In the genomic region with DNA sequence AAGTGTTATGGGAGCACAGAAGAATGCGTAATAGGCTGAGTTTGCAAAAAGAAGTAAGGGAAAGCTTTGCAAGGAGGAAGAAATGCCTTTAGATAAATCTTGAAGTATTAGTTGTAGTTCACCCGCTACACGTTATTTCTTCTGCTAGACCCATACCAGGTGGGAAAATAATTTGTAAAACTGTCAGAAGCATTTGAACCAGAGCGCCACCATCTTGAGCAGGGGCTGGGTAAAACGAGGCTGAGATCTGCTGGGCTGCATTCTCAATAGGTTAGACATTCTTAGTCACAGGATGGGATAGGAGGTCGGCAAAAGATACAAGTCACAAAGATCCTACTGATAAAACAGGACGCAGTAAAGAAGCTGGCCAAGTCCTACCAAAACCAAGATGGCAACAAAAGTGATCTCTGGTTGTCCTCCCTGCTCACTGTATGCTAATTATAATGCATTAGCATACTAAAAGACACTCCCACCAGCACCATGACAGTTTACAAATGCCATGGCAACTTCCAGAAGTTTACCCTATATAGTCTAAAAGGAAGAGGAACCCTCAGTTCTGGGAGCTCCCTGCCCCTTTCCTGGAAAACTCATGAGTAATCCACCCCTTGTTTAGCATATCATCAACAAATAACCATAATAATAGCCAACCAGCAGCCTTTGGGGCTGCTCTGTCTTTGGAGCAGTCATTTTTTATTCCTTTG, we compare ENCODE assay signal across 1 cellular context.
TF ChIP-seq lines count a peak whose summit lies in the region.

No MANE protein-coding gene starts in this region.

TF ChIP-seq in K562, 482 proteins besides CTCF, POLR2A, EP300 and RAD21 (continued from another document and continues in another):
- TF ChIP-seq RFX1 (IDR thresholded peaks at IDR 0.05) (peak; percentile 90), MEF2D (tag; conservative IDR thresholded peaks at IDR 0.05; ENCODE audit: low read depth) (peak; percentile 97), ZNF696 (CRISPR knock-in tag; conservative IDR thresholded peaks at IDR 0.05) (no peak), STAT5B (CRISPR knock-in tag; IDR thresholded peaks at IDR 0.05) (peak; percentile 74; the same call in 1 of the 2 replicates), POLR2AphosphoS2 (IDR thresholded peaks at IDR 0.05; ENCODE audit: low read length) (no peak), BCOR (IDR thresholded peaks at IDR 0.05) (no peak), RNF2 (IDR thresholded peaks at IDR 0.05) (no peak), SP1 (CRISPR knock-in tag; IDR thresholded peaks at IDR 0.05) (no peak), FOXA1 (IDR thresholded peaks at IDR 0.05; ENCODE audit: borderline replicate concordance) (no peak), SAFB (IDR thresholded peaks at IDR 0.05; ENCODE audit: borderline replicate concordance, low read depth, low read length) (no peak), KLF16 (IDR thresholded peaks at IDR 0.05) (no peak), ZFX (CRISPR knock-in tag; IDR thresholded peaks at IDR 0.05) (no peak), KHSRP (IDR thresholded peaks at IDR 0.05) (no peak), HOXB6 (CRISPR knock-in tag; IDR thresholded peaks at IDR 0.05; ENCODE audit: borderline replicate concordance) (no peak), CBFB (CRISPR knock-in tag; IDR thresholded peaks at IDR 0.05) (no peak), ELF4 (CRISPR knock-in tag; IDR thresholded peaks at IDR 0.05) (peak; percentile 25; the same call in 1 of the 2 replicates), COPS2 (conservative IDR thresholded peaks at IDR 0.05) (no peak), KDM5B (IDR thresholded peaks at IDR 0.05; ENCODE audit: insufficient replicate concordance, low read depth, low read length) (no peak), NBN (IDR thresholded peaks at IDR 0.05; ENCODE audit: low read depth) (no peak), MAFK (IDR thresholded peaks at IDR 0.05; ENCODE audit: low read length) (no peak), EHMT2 (IDR thresholded peaks at IDR 0.05) (no peak), ZEB2 (IDR thresholded peaks at IDR 0.05) (no peak), POLR3A (IDR thresholded peaks at IDR 0.05; ENCODE audit: borderline replicate concordance, extremely low read depth, insufficient read depth, insufficient read length) (no peak), NCOA2 (IDR thresholded peaks at IDR 0.05; ENCODE audit: partially characterized antibody in 2 of 2) (no peak), SREBF2 (CRISPR knock-in tag; IDR thresholded peaks at IDR 0.05) (no peak), ZNF79 (CRISPR knock-in tag; IDR thresholded peaks at IDR 0.05; ENCODE audit: low read depth) (peak; percentile 80), C11orf30 (IDR thresholded peaks at IDR 0.05; ENCODE audit: low read depth) (peak; percentile 39; the same call in 1 of the 2 replicates), ZNF717 (CRISPR knock-in tag; IDR thresholded peaks at IDR 0.05) (no peak), ZNF354B (CRISPR knock-in tag; IDR thresholded peaks at IDR 0.05) (no peak), MAFF (IDR thresholded peaks at IDR 0.05; ENCODE audit: low read length) (no peak), ZFPM2 (CRISPR knock-in tag; IDR thresholded peaks at IDR 0.05) (peak; percentile 70; the same call in 1 of the 2 replicates), RHOXF2B (CRISPR knock-in tag; conservative IDR thresholded peaks at IDR 0.05) (peak; percentile 89; the same call in 1 of the 2 replicates), JUND (IDR thresholded peaks at IDR 0.05; ENCODE audit: borderline replicate concordance, low read depth, low read length) (peak; percentile 65; the same call in 1 of the 2 replicates), JUND (tag; IDR thresholded peaks at IDR 0.05; ENCODE audit: borderline replicate concordance, low read depth, low read length) (peak; percentile 43; the same call in 1 of the 3 replicates), ZNF77 (CRISPR knock-in tag; IDR thresholded peaks at IDR 0.05) (no peak)
- TF ChIP-seq, protein P1, sequence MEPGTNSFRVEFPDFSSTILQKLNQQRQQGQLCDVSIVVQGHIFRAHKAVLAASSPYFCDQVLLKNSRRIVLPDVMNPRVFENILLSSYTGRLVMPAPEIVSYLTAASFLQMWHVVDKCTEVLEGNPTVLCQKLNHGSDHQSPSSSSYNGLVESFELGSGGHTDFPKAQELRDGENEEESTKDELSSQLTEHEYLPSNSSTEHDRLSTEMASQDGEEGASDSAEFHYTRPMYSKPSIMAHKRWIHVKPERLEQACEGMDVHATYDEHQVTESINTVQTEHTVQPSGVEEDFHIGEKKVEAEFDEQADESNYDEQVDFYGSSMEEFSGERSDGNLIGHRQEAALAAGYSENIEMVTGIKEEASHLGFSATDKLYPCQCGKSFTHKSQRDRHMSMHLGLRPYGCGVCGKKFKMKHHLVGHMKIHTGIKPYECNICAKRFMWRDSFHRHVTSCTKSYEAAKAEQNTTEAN (CRISPR knock-in tag; IDR thresholded peaks at IDR 0.05): no peak
- TF ChIP-seq, protein P2, sequence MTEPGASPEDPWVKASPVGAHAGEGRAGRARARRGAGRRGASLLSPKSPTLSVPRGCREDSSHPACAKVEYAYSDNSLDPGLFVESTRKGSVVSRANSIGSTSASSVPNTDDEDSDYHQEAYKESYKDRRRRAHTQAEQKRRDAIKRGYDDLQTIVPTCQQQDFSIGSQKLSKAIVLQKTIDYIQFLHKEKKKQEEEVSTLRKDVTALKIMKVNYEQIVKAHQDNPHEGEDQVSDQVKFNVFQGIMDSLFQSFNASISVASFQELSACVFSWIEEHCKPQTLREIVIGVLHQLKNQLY (CRISPR knock-in tag; conservative IDR thresholded peaks at IDR 0.05): no peak
- TF ChIP-seq, protein P3, sequence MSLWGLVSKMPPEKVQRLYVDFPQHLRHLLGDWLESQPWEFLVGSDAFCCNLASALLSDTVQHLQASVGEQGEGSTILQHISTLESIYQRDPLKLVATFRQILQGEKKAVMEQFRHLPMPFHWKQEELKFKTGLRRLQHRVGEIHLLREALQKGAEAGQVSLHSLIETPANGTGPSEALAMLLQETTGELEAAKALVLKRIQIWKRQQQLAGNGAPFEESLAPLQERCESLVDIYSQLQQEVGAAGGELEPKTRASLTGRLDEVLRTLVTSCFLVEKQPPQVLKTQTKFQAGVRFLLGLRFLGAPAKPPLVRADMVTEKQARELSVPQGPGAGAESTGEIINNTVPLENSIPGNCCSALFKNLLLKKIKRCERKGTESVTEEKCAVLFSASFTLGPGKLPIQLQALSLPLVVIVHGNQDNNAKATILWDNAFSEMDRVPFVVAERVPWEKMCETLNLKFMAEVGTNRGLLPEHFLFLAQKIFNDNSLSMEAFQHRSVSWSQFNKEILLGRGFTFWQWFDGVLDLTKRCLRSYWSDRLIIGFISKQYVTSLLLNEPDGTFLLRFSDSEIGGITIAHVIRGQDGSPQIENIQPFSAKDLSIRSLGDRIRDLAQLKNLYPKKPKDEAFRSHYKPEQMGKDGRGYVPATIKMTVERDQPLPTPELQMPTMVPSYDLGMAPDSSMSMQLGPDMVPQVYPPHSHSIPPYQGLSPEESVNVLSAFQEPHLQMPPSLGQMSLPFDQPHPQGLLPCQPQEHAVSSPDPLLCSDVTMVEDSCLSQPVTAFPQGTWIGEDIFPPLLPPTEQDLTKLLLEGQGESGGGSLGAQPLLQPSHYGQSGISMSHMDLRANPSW (CRISPR knock-in tag; IDR thresholded peaks at IDR 0.05): no peak
- TF ChIP-seq, protein P4, sequence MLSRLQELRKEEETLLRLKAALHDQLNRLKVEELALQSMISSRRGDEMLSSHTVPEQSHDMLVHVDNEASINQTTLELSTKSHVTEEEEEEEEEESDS (CRISPR knock-in tag; IDR thresholded peaks at IDR 0.05): peak; percentile 53
- TF ChIP-seq, protein P5, sequence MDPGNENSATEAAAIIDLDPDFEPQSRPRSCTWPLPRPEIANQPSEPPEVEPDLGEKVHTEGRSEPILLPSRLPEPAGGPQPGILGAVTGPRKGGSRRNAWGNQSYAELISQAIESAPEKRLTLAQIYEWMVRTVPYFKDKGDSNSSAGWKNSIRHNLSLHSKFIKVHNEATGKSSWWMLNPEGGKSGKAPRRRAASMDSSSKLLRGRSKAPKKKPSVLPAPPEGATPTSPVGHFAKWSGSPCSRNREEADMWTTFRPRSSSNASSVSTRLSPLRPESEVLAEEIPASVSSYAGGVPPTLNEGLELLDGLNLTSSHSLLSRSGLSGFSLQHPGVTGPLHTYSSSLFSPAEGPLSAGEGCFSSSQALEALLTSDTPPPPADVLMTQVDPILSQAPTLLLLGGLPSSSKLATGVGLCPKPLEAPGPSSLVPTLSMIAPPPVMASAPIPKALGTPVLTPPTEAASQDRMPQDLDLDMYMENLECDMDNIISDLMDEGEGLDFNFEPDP (CRISPR knock-in tag; IDR thresholded peaks at IDR 0.05): peak; percentile 98
- TF ChIP-seq, protein P6, sequence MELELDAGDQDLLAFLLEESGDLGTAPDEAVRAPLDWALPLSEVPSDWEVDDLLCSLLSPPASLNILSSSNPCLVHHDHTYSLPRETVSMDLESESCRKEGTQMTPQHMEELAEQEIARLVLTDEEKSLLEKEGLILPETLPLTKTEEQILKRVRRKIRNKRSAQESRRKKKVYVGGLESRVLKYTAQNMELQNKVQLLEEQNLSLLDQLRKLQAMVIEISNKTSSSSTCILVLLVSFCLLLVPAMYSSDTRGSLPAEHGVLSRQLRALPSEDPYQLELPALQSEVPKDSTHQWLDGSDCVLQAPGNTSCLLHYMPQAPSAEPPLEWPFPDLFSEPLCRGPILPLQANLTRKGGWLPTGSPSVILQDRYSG (tag; conservative IDR thresholded peaks at IDR 0.05; ENCODE audit: low read depth): peak; percentile 95
- TF ChIP-seq, protein P7, sequence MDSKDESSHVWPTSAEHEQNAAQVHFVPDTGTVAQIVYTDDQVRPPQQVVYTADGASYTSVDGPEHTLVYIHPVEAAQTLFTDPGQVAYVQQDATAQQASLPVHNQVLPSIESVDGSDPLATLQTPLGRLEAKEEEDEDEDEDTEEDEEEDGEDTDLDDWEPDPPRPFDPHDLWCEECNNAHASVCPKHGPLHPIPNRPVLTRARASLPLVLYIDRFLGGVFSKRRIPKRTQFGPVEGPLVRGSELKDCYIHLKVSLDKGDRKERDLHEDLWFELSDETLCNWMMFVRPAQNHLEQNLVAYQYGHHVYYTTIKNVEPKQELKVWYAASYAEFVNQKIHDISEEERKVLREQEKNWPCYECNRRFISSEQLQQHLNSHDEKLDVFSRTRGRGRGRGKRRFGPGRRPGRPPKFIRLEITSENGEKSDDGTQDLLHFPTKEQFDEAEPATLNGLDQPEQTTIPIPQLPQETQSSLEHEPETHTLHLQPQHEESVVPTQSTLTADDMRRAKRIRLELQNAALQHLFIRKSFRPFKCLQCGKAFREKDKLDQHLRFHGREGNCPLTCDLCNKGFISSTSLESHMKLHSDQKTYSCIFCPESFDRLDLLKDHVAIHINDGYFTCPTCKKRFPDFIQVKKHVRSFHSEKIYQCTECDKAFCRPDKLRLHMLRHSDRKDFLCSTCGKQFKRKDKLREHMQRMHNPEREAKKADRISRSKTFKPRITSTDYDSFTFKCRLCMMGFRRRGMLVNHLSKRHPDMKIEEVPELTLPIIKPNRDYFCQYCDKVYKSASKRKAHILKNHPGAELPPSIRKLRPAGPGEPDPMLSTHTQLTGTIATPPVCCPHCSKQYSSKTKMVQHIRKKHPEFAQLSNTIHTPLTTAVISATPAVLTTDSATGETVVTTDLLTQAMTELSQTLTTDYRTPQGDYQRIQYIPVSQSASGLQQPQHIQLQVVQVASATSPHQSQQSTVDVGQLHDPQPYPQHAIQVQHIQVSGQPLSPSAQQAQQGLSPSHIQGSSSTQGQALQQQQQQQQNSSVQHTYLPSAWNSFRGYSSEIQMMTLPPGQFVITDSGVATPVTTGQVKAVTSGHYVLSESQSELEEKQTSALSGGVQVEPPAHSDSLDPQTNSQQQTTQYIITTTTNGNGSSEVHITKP (IDR thresholded peaks at IDR 0.05; ENCODE audit: partially characterized antibody): no peak
- TF ChIP-seq, protein P8, sequence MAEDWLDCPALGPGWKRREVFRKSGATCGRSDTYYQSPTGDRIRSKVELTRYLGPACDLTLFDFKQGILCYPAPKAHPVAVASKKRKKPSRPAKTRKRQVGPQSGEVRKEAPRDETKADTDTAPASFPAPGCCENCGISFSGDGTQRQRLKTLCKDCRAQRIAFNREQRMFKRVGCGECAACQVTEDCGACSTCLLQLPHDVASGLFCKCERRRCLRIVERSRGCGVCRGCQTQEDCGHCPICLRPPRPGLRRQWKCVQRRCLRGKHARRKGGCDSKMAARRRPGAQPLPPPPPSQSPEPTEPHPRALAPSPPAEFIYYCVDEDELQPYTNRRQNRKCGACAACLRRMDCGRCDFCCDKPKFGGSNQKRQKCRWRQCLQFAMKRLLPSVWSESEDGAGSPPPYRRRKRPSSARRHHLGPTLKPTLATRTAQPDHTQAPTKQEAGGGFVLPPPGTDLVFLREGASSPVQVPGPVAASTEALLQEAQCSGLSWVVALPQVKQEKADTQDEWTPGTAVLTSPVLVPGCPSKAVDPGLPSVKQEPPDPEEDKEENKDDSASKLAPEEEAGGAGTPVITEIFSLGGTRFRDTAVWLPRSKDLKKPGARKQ (CRISPR knock-in tag; IDR thresholded peaks at IDR 0.05): no peak
- TF ChIP-seq, protein P9, sequence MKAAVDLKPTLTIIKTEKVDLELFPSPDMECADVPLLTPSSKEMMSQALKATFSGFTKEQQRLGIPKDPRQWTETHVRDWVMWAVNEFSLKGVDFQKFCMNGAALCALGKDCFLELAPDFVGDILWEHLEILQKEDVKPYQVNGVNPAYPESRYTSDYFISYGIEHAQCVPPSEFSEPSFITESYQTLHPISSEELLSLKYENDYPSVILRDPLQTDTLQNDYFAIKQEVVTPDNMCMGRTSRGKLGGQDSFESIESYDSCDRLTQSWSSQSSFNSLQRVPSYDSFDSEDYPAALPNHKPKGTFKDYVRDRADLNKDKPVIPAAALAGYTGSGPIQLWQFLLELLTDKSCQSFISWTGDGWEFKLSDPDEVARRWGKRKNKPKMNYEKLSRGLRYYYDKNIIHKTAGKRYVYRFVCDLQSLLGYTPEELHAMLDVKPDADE (conservative IDR thresholded peaks at IDR 0.05; ENCODE audit: control insufficient read depth, low read depth, low read length): no peak
- TF ChIP-seq, protein P10, sequence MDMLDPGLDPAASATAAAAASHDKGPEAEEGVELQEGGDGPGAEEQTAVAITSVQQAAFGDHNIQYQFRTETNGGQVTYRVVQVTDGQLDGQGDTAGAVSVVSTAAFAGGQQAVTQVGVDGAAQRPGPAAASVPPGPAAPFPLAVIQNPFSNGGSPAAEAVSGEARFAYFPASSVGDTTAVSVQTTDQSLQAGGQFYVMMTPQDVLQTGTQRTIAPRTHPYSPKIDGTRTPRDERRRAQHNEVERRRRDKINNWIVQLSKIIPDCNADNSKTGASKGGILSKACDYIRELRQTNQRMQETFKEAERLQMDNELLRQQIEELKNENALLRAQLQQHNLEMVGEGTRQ (CRISPR knock-in tag; IDR thresholded peaks at IDR 0.05): no peak
- TF ChIP-seq, protein P11, sequence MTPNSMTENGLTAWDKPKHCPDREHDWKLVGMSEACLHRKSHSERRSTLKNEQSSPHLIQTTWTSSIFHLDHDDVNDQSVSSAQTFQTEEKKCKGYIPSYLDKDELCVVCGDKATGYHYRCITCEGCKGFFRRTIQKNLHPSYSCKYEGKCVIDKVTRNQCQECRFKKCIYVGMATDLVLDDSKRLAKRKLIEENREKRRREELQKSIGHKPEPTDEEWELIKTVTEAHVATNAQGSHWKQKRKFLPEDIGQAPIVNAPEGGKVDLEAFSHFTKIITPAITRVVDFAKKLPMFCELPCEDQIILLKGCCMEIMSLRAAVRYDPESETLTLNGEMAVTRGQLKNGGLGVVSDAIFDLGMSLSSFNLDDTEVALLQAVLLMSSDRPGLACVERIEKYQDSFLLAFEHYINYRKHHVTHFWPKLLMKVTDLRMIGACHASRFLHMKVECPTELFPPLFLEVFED (CRISPR knock-in tag; conservative IDR thresholded peaks at IDR 0.05): peak; percentile 98
